14 cellular contexts compared by ENCODE assay signal in the genomic region with DNA sequence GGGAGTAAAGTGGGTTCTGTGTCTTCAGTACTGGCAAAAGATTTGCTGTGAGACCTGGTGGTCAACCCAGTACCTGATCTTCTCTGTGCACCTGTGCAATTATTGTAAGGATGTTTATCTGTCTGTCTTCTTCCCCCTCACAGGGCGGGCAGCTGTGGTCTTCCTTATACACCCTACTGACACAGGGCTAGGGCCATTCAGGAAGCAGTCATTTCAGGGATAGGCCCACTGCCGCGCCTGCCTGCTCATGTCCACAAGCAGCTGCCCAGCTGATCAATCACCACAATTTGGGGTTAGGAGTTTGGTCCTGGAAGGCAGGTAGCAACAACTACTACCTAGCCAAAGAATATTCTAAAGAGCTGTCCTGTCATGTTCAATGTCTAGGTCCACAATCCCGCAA. TPM values are rescaled to one million over a fixed set of nuclear protein-coding genes. Genes with fewer than 3 reads are reported as not detected.
DNase-seq lines count a peak whose midpoint lies in the region; ATAC-seq and TF ChIP-seq lines count a peak whose summit lies in the region.
"Had no signal": no experiment of that assay in that cellular context is flagged by ENCODE, and none has a peak within 500 bp of the region (broad histone marks: within the 10 kb centered on the region; RNA-seq: fewer than 3 reads in every experiment).

No MANE protein-coding gene starts in this region.

- intact Hi-C loops in activated B cell treated with CpG ODN at 0.5 μM for 24 hours (cut with micrococcal nuclease) = no loop called here
- intact Hi-C loops in esophagus squamous epithelium (cut with DNase I) = no loop called here

- H3K9me3 ChIP-seq in esophagus squamous epithelium = no peaks in the 10 kb centered on the region
- H3K9me3 ChIP-seq in effector memory CD4-positive, alpha-beta T cell (ENCODE audit: control insufficient read depth, low read length) = no peaks in the 10 kb centered on the region
- H3K9me3 ChIP-seq: left lung had no signal

- 52 to 62% methylated on average over 2 to 4 of the region's 4 CpGs for WGBS in esophagus squamous epithelium, 2 donors

- TF ChIP-seq CTCF in activated B cell treated with CpG ODN at 0.5 μM for 24 hours (IDR thresholded peaks at IDR 0.05) (no peak), esophagus squamous epithelium (IDR thresholded peaks at IDR 0.05) (no peak)

- no peak for ATAC-seq in activated T-cell treated with anti-CD3 and anti-CD28 coated beads, Interleukin-2, amount 50 U/mL, for 4 hours
- ATAC-seq in activated B cell treated with CpG ODN at 0.5 μM for 24 hours (ENCODE audit: low read depth) = no peak
- ATAC-seq in stimulated activated naive B cell treated with anti-CD40 and anti-IgM and Interleukin-4, amounts not matched to agents 10 μg/mL and 1 μg/mL and 100 μg/mL, for 72 hours (replicated peaks) = no peak
- ATAC-seq in GM21723 (IDR thresholded peaks at IDR 0.05; ENCODE audit: unreplicated experiment) = no peak
- ATAC-seq: left lung had no signal

- peaks cover 31 to 70% (median 48%) of the 10 kb centered on the region in 3 donors for H3K4me1 ChIP-seq in esophagus squamous epithelium
- H3K4me1 ChIP-seq in effector memory CD4-positive, alpha-beta T cell (ENCODE audit: control insufficient read depth, insufficient read depth, low read length, poor library complexity, severe bottlenecking) = peaks cover 35% of the 10 kb centered on the region

- no peaks in the 10 kb centered on the region for H3K36me3 ChIP-seq in esophagus squamous epithelium
- no peaks in the 10 kb centered on the region for H3K36me3 ChIP-seq in effector memory CD4-positive, alpha-beta T cell (ENCODE audit: control insufficient read depth, insufficient read depth, low read length)
- no peaks in the 10 kb centered on the region for H3K36me3 ChIP-seq in H7 (replicated peaks; ENCODE audit: control insufficient read depth, insufficient read depth, low read length)
- H3K36me3 ChIP-seq: left lung had no signal

- CTCF ChIA-PET in activated B cell treated with CpG ODN at 0.5 μM for 24 hours (lab: Charles Lee) = no interaction called here

- H3K4me3 ChIP-seq in esophagus squamous epithelium (no peak overlapping the region), H7 (ENCODE audit: insufficient read depth, low read depth, low read length) (no peak overlapping the region)
- H3K4me3 ChIP-seq in effector memory CD4-positive, alpha-beta T cell (ENCODE audit: insufficient read depth, low read depth, low read length, poor library complexity, severe bottlenecking) = no peak overlapping the region

- no peaks in the 10 kb centered on the region for H3K27me3 Mint-ChIP-seq in activated T-cell treated with anti-CD3 and anti-CD28 coated beads, Interleukin-2, amount 50 U/mL, for 4 hours (ENCODE audit: low read depth)
- H3K27me3 Mint-ChIP-seq in activated B cell treated with CpG ODN at 0.5 μM for 24 hours = no peaks in the 10 kb centered on the region
- H3K27me3 Mint-ChIP-seq in stimulated activated naive B cell treated with anti-CD40 and anti-IgM and Interleukin-4, amounts not matched to agents 10 μg/mL and 1 μg/mL and 100 μg/mL, for 72 hours = no peaks in the 10 kb centered on the region

- no peak for DNase-seq in activated T-cell treated with anti-CD3 and anti-CD28 coated beads, Interleukin-2, amount 50 U/mL, for 4 hours
- no peak for DNase-seq in activated T-cell treated with anti-CD3 and anti-CD28 coated beads, Interleukin-2, amount 50 U/mL, for 1 hour
- DNase-seq in activated B cell treated with CpG ODN at 0.5 μM for 24 hours = no peak
- DNase-seq in esophagus squamous epithelium (lab: John Stamatoyannopoulos, UW) = no peak
- DNase-seq in stimulated activated naive B cell treated with anti-CD40 and anti-IgM and Interleukin-4, amounts not matched to agents 10 μg/mL and 1 μg/mL and 100 μg/mL, for 72 hours = no peak
- no peak for DNase-seq in effector memory CD4-positive, alpha-beta T cell
- no peak for DNase-seq in H7
- DNase-seq: KG1, left lung, NCI-H1930, NCI-H69, Right ventricle myocardium superior, trophoblast cell had no signal

- H3K4me1 Mint-ChIP-seq in activated T-cell treated with anti-CD3 and anti-CD28 coated beads, Interleukin-2, amount 50 U/mL, for 4 hours (ENCODE audit: low read depth) = peaks cover 47% of the 10 kb centered on the region
- peaks cover 45% of the 10 kb centered on the region for H3K4me1 Mint-ChIP-seq in activated B cell treated with CpG ODN at 0.5 μM for 24 hours
- peaks cover 41 to 48% of the 10 kb centered on the region in 2 donors for H3K4me1 Mint-ChIP-seq in stimulated activated naive B cell treated with anti-CD40 and anti-IgM and Interleukin-4, amounts not matched to agents 10 μg/mL and 1 μg/mL and 100 μg/mL, for 72 hours

- POLR2A ChIA-PET in activated B cell treated with CpG ODN at 0.5 μM for 24 hours (lab: Charles Lee) = interaction anchor here (1.2 to 3.4 kb wide), 3 partner anchors 19 to 121 kb away, joined by 3 to 14 read pairs (median 14); a partner anchor contains a TSS

- TF ChIP-seq POLR2A in esophagus squamous epithelium (IDR thresholded peaks at IDR 0.05) = no peak

- H3K36me3 Mint-ChIP-seq in activated T-cell treated with anti-CD3 and anti-CD28 coated beads, Interleukin-2, amount 50 U/mL, for 4 hours (ENCODE audit: insufficient read depth) = no peaks in the 10 kb centered on the region
- no peaks in the 10 kb centered on the region for H3K36me3 Mint-ChIP-seq in activated B cell treated with CpG ODN at 0.5 μM for 24 hours (ENCODE audit: low read depth)
- no peaks in the 10 kb centered on the region for H3K36me3 Mint-ChIP-seq in stimulated activated naive B cell treated with anti-CD40 and anti-IgM and Interleukin-4, amounts not matched to agents 10 μg/mL and 1 μg/mL and 100 μg/mL, for 72 hours

- no peaks in the 10 kb centered on the region for H3K27me3 ChIP-seq in esophagus squamous epithelium
- H3K27me3 ChIP-seq in effector memory CD4-positive, alpha-beta T cell (replicated peaks; ENCODE audit: control insufficient read depth, insufficient read depth, low read length, poor library complexity, severe bottlenecking) = no peaks in the 10 kb centered on the region
- H3K27me3 ChIP-seq in H7 (ENCODE audit: control insufficient read depth, insufficient read depth, low read length) = peaks cover 4% of the 10 kb centered on the region
- H3K27me3 ChIP-seq: left lung had no signal

- H3K4me3 Mint-ChIP-seq in activated T-cell treated with anti-CD3 and anti-CD28 coated beads, Interleukin-2, amount 50 U/mL, for 4 hours = peak overlapping the region; percentile 84
- peak overlapping the region; percentile 90 for H3K4me3 Mint-ChIP-seq in activated B cell treated with CpG ODN at 0.5 μM for 24 hours
- H3K4me3 Mint-ChIP-seq in stimulated activated naive B cell treated with anti-CD40 and anti-IgM and Interleukin-4, amounts not matched to agents 10 μg/mL and 1 μg/mL and 100 μg/mL, for 72 hours = peak overlapping the region in 1 of 2 donors; percentile 93

- H3K27ac ChIP-seq in esophagus squamous epithelium = peak overlapping the region; percentile 18 to 92 (median 80)
- H3K27ac ChIP-seq in effector memory CD4-positive, alpha-beta T cell (ENCODE audit: insufficient read depth, low read length, poor library complexity, severe bottlenecking) = no peak overlapping the region

- H3K9me3 Mint-ChIP-seq in activated T-cell treated with anti-CD3 and anti-CD28 coated beads, Interleukin-2, amount 50 U/mL, for 4 hours = no peaks in the 10 kb centered on the region
- H3K9me3 Mint-ChIP-seq in activated B cell treated with CpG ODN at 0.5 μM for 24 hours = no peaks in the 10 kb centered on the region
- no peaks in the 10 kb centered on the region for H3K9me3 Mint-ChIP-seq in stimulated activated naive B cell treated with anti-CD40 and anti-IgM and Interleukin-4, amounts not matched to agents 10 μg/mL and 1 μg/mL and 100 μg/mL, for 72 hours

- peak overlapping the region; percentile 86 for H3K27ac Mint-ChIP-seq in activated B cell treated with CpG ODN at 0.5 μM for 24 hours
- H3K27ac Mint-ChIP-seq in stimulated activated naive B cell treated with anti-CD40 and anti-IgM and Interleukin-4, amounts not matched to agents 10 μg/mL and 1 μg/mL and 100 μg/mL, for 72 hours = peak overlapping the region; percentile 37

RNA-seq across cellular contexts. Expression of a gene that starts 1.2 kb away (rescaled TPM):
- 1 to 10 TPM; 6.3 to 6.9 (median 6.4) TPM for total RNA-seq in activated T-cell treated with anti-CD3 and anti-CD28 coated beads, Interleukin-2, amount 50 U/mL, for 4 hours
- total RNA-seq in activated B cell treated with CpG ODN at 0.5 μM for 24 hours (7.4 and 10.0 TPM in 2 replicates), esophagus squamous epithelium (1 to 10 TPM; 3.4 to 8.5 (median 6.7) TPM)
- total RNA-seq in H7 (2014; rRNA removed; shearing (Covaris generic)) = 10.8 and 15.8 TPM in 2 replicates

RNA-seq across cellular contexts. Expression of a gene that starts 19.7 kb away (rescaled TPM):
- 1 to 10 TPM; 7.0 to 9.1 (median 8.6) TPM for total RNA-seq in activated T-cell treated with anti-CD3 and anti-CD28 coated beads, Interleukin-2, amount 50 U/mL, for 4 hours
- total RNA-seq in activated B cell treated with CpG ODN at 0.5 μM for 24 hours (7.1 and 8.9 TPM in 2 replicates), esophagus squamous epithelium (10 to 100 TPM in 2 of 4 donors, 1 to 10 TPM in 2; 7.4 to 12.6 (median 10.5) TPM)
- total RNA-seq in H7 (2014; rRNA removed; shearing (Covaris generic)) = 20.8 and 22.5 TPM in 2 replicates

RNA-seq across cellular contexts. Expression of a gene that starts 56.5 kb away (rescaled TPM):
- total RNA-seq in activated T-cell treated with anti-CD3 and anti-CD28 coated beads, Interleukin-2, amount 50 U/mL, for 4 hours = 10 to 100 TPM; 22.8 to 26.1 (median 24.4) TPM
- total RNA-seq in activated B cell treated with CpG ODN at 0.5 μM for 24 hours (19.0 and 20.3 TPM in 2 replicates), esophagus squamous epithelium (10 to 100 TPM in 1 of 4 donors, 1 to 10 TPM in 3; 3.7 to 10.2 (median 5.5) TPM)
- total RNA-seq in H7 (2014; rRNA removed; shearing (Covaris generic)) = 13.8 and 19.3 TPM in 2 replicates
